Comparison of ENCODE assay signal across 9 cellular contexts in the genomic region with DNA sequence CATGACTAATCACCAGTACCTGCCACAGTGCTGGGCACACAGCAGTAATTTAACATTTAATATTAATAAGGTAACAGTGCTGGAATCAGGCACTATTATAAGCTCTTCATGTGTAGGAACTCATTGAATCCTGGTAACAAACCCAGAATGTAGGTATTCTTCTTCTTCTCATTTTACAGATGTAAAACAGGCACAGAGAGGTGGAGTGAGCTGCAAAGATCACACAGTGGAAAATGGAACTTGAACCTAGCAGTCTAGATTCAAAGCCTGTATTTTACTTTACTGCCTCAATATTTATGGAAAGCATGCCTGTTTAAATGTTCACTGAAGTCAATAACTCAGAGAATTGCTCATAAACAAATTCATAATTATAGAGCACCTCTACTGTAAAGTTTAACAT. TPM values are rescaled to one million over a fixed set of nuclear protein-coding genes. Genes with fewer than 3 reads are reported as not detected.
"Had no signal": no experiment of that assay in that cellular context is flagged by ENCODE, and none has a peak within 500 bp of the region (broad histone marks: within the 10 kb centered on the region; RNA-seq: fewer than 3 reads in every experiment).

No MANE protein-coding gene starts in this region.

- H3K9ac ChIP-seq: KMS-11 had no signal

- H3K36me3 Mint-ChIP-seq: IgD-negative memory B cell had no signal

- FAIRE-seq: HTR-8/SVneo had no signal

- H3K4me2 ChIP-seq: KMS-11 had no signal

- H3K9me3 Mint-ChIP-seq: IgD-negative memory B cell had no signal

- DNase-seq: IMR-90, Kasumi-1, KBM-7, KG1 had no signal

- H3K27ac ChIP-seq: HL-60, KMS-11 had no signal

RNA-seq across cellular contexts. Expression of gene TXNDC2, which starts 24.3 kb away (rescaled TPM):
- total RNA-seq: HT-29 had no signal
- polyA plus RNA-seq: IgD-negative memory B cell, IMR-90 had no signal
